8 cellular contexts compared by ENCODE assay signal in genomic region chr11:76233936-76234703, GRCh38. TPM values are rescaled to one million over a fixed set of nuclear protein-coding genes. Genes with fewer than 3 reads are reported as not detected.
A peak's percentile ranks its signal among the peaks of the same experiment; 100 is the strongest.
DNase-seq lines count a peak whose midpoint lies in the region; ATAC-seq, FAIRE-seq and TF ChIP-seq lines count a peak whose summit lies in the region.

No MANE protein-coding gene starts in this region.

- no peak for TF ChIP-seq POLR2A in HepG2 (IDR thresholded peaks at IDR 0.05; ENCODE audit: insufficient read depth in 1 of 2, low read depth in 2 of 2, low read length in 2 of 2)

- H2AFZ ChIP-seq in HepG2 (ENCODE audit: low read length): peak overlapping the region; percentile 83

- H3K4me3 ChIP-seq in CD4-positive, CD25-positive, alpha-beta regulatory T cell (ENCODE audit: low read depth, low read length): peak overlapping the region; percentile 92
- H3K4me3 ChIP-seq in Panc1 (ENCODE audit: low read depth in 2 of 2, low read length in 2 of 2) (peak overlapping the region; percentile 86 to 88), HepG2 (replicated peaks in 1 of 3; ENCODE audit: insufficient read depth in 1 of 3, low read depth in 2 of 3, low read length in 3 of 3) (peak overlapping the region; percentile 70 to 90 (median 88))

- POLR2A ChIA-PET in Panc1 (lab: Charles Lee): interaction anchor here (0.6 kb wide), 1 partner anchor 140 kb away, joined by 3 read pairs; no protein-coding TSS in a partner anchor
- POLR2A ChIA-PET in HepG2 (lab: Yijun Ruan, JAX): interaction anchor here (1.1 to 4.2 kb wide), 4 partner anchors 10 to 25 kb away, joined by 5 to 35 read pairs (median 6); partner anchors contain the start of gene WNT11

- no peak for TF ChIP-seq EP300 in HepG2 (IDR thresholded peaks at IDR 0.05; ENCODE audit: low read depth in 2 of 2, low read length in 2 of 2)
- no peak for TF ChIP-seq EP300 in HepG2 (CRISPR knock-in tag; IDR thresholded peaks at IDR 0.05; ENCODE audit: borderline replicate concordance)

- H3K9me3 Mint-ChIP-seq in CD4-positive, CD25-positive, alpha-beta regulatory T cell: peaks cover 0 to 3% (median 0%) of the 10 kb centered on the region in 7 donors
- no peaks in the 10 kb centered on the region for H3K9me3 Mint-ChIP-seq in chondrocyte (ENCODE audit: low read depth)

- H3K4me3 Mint-ChIP-seq in CD4-positive, CD25-positive, alpha-beta regulatory T cell: peak overlapping the region; percentile 90 to 98 (median 94)
- H3K4me3 Mint-ChIP-seq in chondrocyte (ENCODE audit: unreplicated experiment): peak overlapping the region; percentile 97

- no peaks in the 10 kb centered on the region for H3K9me3 ChIP-seq in CD4-positive, CD25-positive, alpha-beta regulatory T cell (ENCODE audit: control insufficient read depth in 2 of 2, low read length in 2 of 2)
- H3K9me3 ChIP-seq in Panc1 (ENCODE audit: control insufficient read depth, insufficient read depth, low read depth, low read length) (no peaks in the 10 kb centered on the region), HepG2 (ENCODE audit: low read length) (no peaks in the 10 kb centered on the region)

- no peaks in the 10 kb centered on the region for H3K27me3 ChIP-seq in CD4-positive, CD25-positive, alpha-beta regulatory T cell (ENCODE audit: control insufficient read depth, insufficient read depth, low read length)
- H3K27me3 ChIP-seq in Panc1 (ENCODE audit: control insufficient read depth, insufficient read depth, low read length) (no peaks in the 10 kb centered on the region), HepG2 (ENCODE audit: control insufficient read depth in 1 of 2, insufficient read depth in 2 of 2, low read length in 2 of 2) (peaks cover 6 to 22% of the 10 kb centered on the region in 2 experiments; a peak in 3 of 5 replicates)

- H3K79me2 ChIP-seq in HepG2 (ENCODE audit: insufficient read depth, low read length): no peaks in the 10 kb centered on the region

- peak overlapping the region; percentile 62 for H3K9ac ChIP-seq in HepG2 (ENCODE audit: insufficient read depth, low read depth, low read length)

- H3K27me3 Mint-ChIP-seq in CD4-positive, CD25-positive, alpha-beta regulatory T cell: peaks cover 40% of the 10 kb centered on the region
- peaks cover 5% of the 10 kb centered on the region for H3K27me3 Mint-ChIP-seq in chondrocyte (ENCODE audit: low read depth)

- peak overlapping the region; percentile 92 to 99 (median 97) for H3K27ac Mint-ChIP-seq in CD4-positive, CD25-positive, alpha-beta regulatory T cell
- H3K27ac Mint-ChIP-seq in chondrocyte (ENCODE audit: unreplicated experiment): peak overlapping the region; percentile 96

- peaks cover 43% of the 10 kb centered on the region for H3K4me1 ChIP-seq in CD4-positive, CD25-positive, alpha-beta regulatory T cell (ENCODE audit: control insufficient read depth, insufficient read depth, low read length, poor library complexity, severe bottlenecking)
- H3K4me1 ChIP-seq in Panc1 (ENCODE audit: control insufficient read depth, insufficient read depth, low read length) (peaks cover 15% of the 10 kb centered on the region; the same call in 1 of the 2 replicates), HepG2 (ENCODE audit: insufficient read depth, low read length) (peaks cover 55% of the 10 kb centered on the region)

- CTCF ChIA-PET in Panc1 (lab: Charles Lee): interaction anchor here (0.8 to 2.1 kb wide), 2 partner anchors 26 to 85 kb away, joined by 3 to 16 read pairs; no protein-coding TSS in a partner anchor
- CTCF ChIA-PET in HepG2 (lab: Yijun Ruan, JAX; ENCODE audit: low intra/inter-chr PET ratio, low total read pairs): no interaction called here

- in situ Hi-C loops in Panc1 (cut with HindIII; ENCODE audit: low pct_unique_long_range_greater_than_20kb, low sequenced_read_pairs) (no loop called here), HepG2 (cut with HindIII; ENCODE audit: extremely low pct_ligation_motif_present, low pct_unique_long_range_greater_than_20kb) (no loop called here)

- H3K36me3 Mint-ChIP-seq in CD4-positive, CD25-positive, alpha-beta regulatory T cell: no peaks in the 10 kb centered on the region
- H3K36me3 Mint-ChIP-seq in chondrocyte (ENCODE audit: low read depth): no peaks in the 10 kb centered on the region

- TF ChIP-seq RAD21 in HepG2 (CRISPR knock-in tag; IDR thresholded peaks at IDR 0.05): no peak

- intact Hi-C loops in Panc1 (cut with micrococcal nuclease; ENCODE audit: unreplicated experiment): no loop called here
- intact Hi-C loops in HepG2 (cut with micrococcal nuclease; ENCODE audit: unreplicated experiment): loop anchor here (10.0 kb wide), 1 partner anchor 339 kb away; no protein-coding TSS in a partner anchor

- no peak for ATAC-seq in CD4-positive, CD25-positive, alpha-beta regulatory T cell (ENCODE audit: low read depth in 2 of 2)
- ATAC-seq in GM21576 (IDR thresholded peaks at IDR 0.05; ENCODE audit: unreplicated experiment): peak; percentile 37
- no peak for ATAC-seq in Panc1
- ATAC-seq in HepG2: peak; percentile 56
- no peak for ATAC-seq in HG03565 (IDR thresholded peaks at IDR 0.05; ENCODE audit: unreplicated experiment)

- peak in 1 of 3 donors; percentile 59 for DNase-seq in CD4-positive, CD25-positive, alpha-beta regulatory T cell
- DNase-seq in Panc1 (ENCODE audit: low read depth, low spot score) (no peak), chondrocyte (ENCODE audit: low spot score) (no peak), HepG2 (ENCODE audit: low spot score) (no peak), substantia nigra (lab: John Stamatoyannopoulos, UW) (peak in 20 of 49 donors; percentile 13 to 60 (median 45)), AG20443 (ENCODE audit: low spot score) (no peak)

- peaks cover 8 to 58% (median 41%) of the 10 kb centered on the region in 4 donors for H3K4me1 Mint-ChIP-seq in CD4-positive, CD25-positive, alpha-beta regulatory T cell
- H3K4me1 Mint-ChIP-seq in chondrocyte (ENCODE audit: low read depth): peaks cover 31% of the 10 kb centered on the region

- 1% methylated on average over 12 of the region's 17 CpGs for WGBS in HepG2 (ENCODE audit: low lambda C conversion rate)

- peak overlapping the region; percentile 95 for H3K4me2 ChIP-seq in HepG2 (ENCODE audit: low read depth, low read length)

- H3K36me3 ChIP-seq in CD4-positive, CD25-positive, alpha-beta regulatory T cell (ENCODE audit: control insufficient read depth, insufficient read depth, low read length): no peaks in the 10 kb centered on the region
- H3K36me3 ChIP-seq in Panc1 (ENCODE audit: control insufficient read depth, insufficient read depth, low read length): no peaks in the 10 kb centered on the region
- H3K36me3 ChIP-seq in HepG2 (replicated peaks in 1 of 2; ENCODE audit: control insufficient read depth in 1 of 2, insufficient read depth in 2 of 2, low read length in 2 of 2): no peaks in the 10 kb centered on the region

- BruUV-seq in Panc1 (replicated peaks; lab: Mats Ljungman, UMichigan) (no TSS peak), HepG2 (replicated peaks; lab: Mats Ljungman, UMichigan) (no TSS peak)

- no peaks in the 10 kb centered on the region for H4K20me1 ChIP-seq in HepG2 (ENCODE audit: insufficient read depth, low read length)

- no peak for FAIRE-seq in HepG2 (lab: Jason Lieb, UNC)

- no peak overlapping the region for H3K27ac ChIP-seq in CD4-positive, CD25-positive, alpha-beta regulatory T cell (ENCODE audit: insufficient read depth, low read length, poor library complexity, severe bottlenecking)
- H3K27ac ChIP-seq in Panc1 (ENCODE audit: low read length) (peak overlapping the region; percentile 41), HepG2 (ENCODE audit: extremely low read length, insufficient read depth, low read length) (peak overlapping the region; percentile 38), substantia nigra (ENCODE audit: low read depth, low read length, poor library complexity, severe bottlenecking) (peak overlapping the region; percentile 83)

- TF ChIP-seq CTCF in Panc1 (IDR thresholded peaks at IDR 0.05) (no peak), chondrocyte (IDR thresholded peaks at IDR 0.05) (no peak), HepG2 (CRISPR knock-in tag; IDR thresholded peaks at IDR 0.05) (no peak)

TF ChIP-seq in HepG2, 621 proteins besides CTCF, POLR2A, EP300 and RAD21 (continues in another document):
- no peak for TF ChIP-seq ZNF766 (CRISPR knock-in tag; IDR thresholded peaks at IDR 0.05; ENCODE audit: borderline replicate concordance)

RNA-seq across cellular contexts. Expression of gene WNT11, which starts 27.8 kb away (rescaled TPM):
- not detected for total RNA-seq in CD4-positive, CD25-positive, alpha-beta regulatory T cell
- 1 to 10 TPM in 1 of 4 donors, under 1 TPM in 1, not detected in 2; 0.43 to 1.2 TPM for polyA plus RNA-seq in CD4-positive, CD25-positive, alpha-beta regulatory T cell
- total RNA-seq in Panc1 (2021; ENCODE audit: unreplicated experiment) (1.1 TPM), chondrocyte (20.7 to 69.4 TPM (median 24.5 TPM) in 3 replicates), HepG2 (2016; rRNA removed; fragmentation: Illumina TruSeq; extraction: Trizol) (0.66 TPM in 1 of 2 replicates, not detected in the other)
- polyA plus RNA-seq in Panc1 (2012; ENCODE audit: insufficient read length): 3.3 TPM
- 0.51 TPM in 1 of 2 replicates, not detected in the other for total RNA-seq in HepG2 (2016; cell fraction: cytosol; rRNA removed; fragmentation: Illumina TruSeq; extraction: Trizol; ENCODE audit: low read depth)
- total RNA-seq in HepG2 (2016; cell fraction: insoluble cytoplasmic fraction; rRNA removed; fragmentation: Illumina TruSeq; extraction: Trizol): 0.18 and 0.71 TPM in 2 replicates
- 0.21 and 0.25 TPM in 2 replicates for total RNA-seq in HepG2 (2016; cell fraction: membrane; rRNA removed; fragmentation: Illumina TruSeq; extraction: Trizol)
- 0.50 and 0.69 TPM in 2 replicates for total RNA-seq in HepG2 (2016; cell fraction: nucleus; rRNA removed; fragmentation: Illumina TruSeq; extraction: Trizol)
- 0.34 and 0.42 TPM in 2 replicates for polyA plus RNA-seq in HepG2 (2011; rRNA removed)
- polyA plus RNA-seq in HepG2 (2011; cell fraction: cytosol; rRNA removed): 0.44 and 0.47 TPM in 2 replicates
- 0.74 and 1.2 TPM in 2 replicates for polyA plus RNA-seq in HepG2 (2011; cell fraction: nucleus; rRNA removed)
- 0.16 and 0.33 TPM in 2 replicates for polyA plus RNA-seq in HepG2 (2012)
- polyA plus RNA-seq in HepG2 (2016; cell fraction: cytosol; fragmentation: Illumina TruSeq; extraction: Trizol; ENCODE audit: low read depth): 0.09 and 0.11 TPM in 2 replicates
- 0.16 and 0.44 TPM in 2 replicates for polyA plus RNA-seq in HepG2 (2016; cell fraction: insoluble cytoplasmic fraction; fragmentation: Illumina TruSeq; extraction: Trizol; ENCODE audit: low read depth)
- polyA plus RNA-seq in HepG2 (2016; cell fraction: membrane; fragmentation: Illumina TruSeq; extraction: Trizol; ENCODE audit: low read depth): not detected in 2 replicates
- polyA plus RNA-seq in HepG2 (2016; cell fraction: nucleus; fragmentation: Illumina TruSeq; extraction: Trizol; ENCODE audit: insufficient read depth, low read depth): 0.95 and 1.1 TPM in 2 replicates
- 1.5 and 1.6 TPM in 2 replicates for polyA minus RNA-seq in HepG2 (2011; rRNA and poly(A)+ RNA removed; ENCODE audit: low replicate concordance)
- polyA minus RNA-seq in HepG2 (2011; cell fraction: cytosol; rRNA and poly(A)+ RNA removed): 1.7 TPM in 1 of 2 replicates, not detected in the other
- not detected in 2 replicates for polyA minus RNA-seq in HepG2 (2011; cell fraction: nucleus; rRNA and poly(A)+ RNA removed)

Comparison
In these comparisons a context has a peak if more than half of its experiments do, and no peak if none do; other contexts are left out.
1. ATAC-seq: peak in GM21576 (single experiment) and HepG2 (single experiment); none in CD4-positive, CD25-positive, alpha-beta regulatory T cell (0 of 2), Panc1 (single experiment) and HG03565 (single experiment).
2. RNA of gene WNT11, which starts 27.8 kb away (total RNA-seq): 20.7 to 69.4 TPM in chondrocyte; 1.1 TPM in Panc1 (single experiment), 0.18 to 0.71 TPM in HepG2 and not detected in CD4-positive, CD25-positive, alpha-beta regulatory T cell (single experiment); every median in the first group is over 10 times any median in the second.
3. Peak in every context shown above with its lines, with median percentiles within 50 percentile points of each other: H3K4me3 ChIP-seq.